10 cellular contexts compared by ENCODE assay signal in genomic region chr1:175600721-175601440, GRCh38.
DNase-seq lines count a peak whose midpoint lies in the region; ATAC-seq and TF ChIP-seq lines count a peak whose summit lies in the region.
"Had no signal": no experiment of that assay in that cellular context is flagged by ENCODE, and none has a peak within 500 bp of the region (broad histone marks: within the 10 kb centered on the region; RNA-seq: fewer than 3 reads in every experiment).

No MANE protein-coding gene starts in this region.

- H3K4me1 ChIP-seq in GM23338 (ENCODE audit: insufficient read depth) (peaks cover 22% of the 10 kb centered on the region), breast epithelium (no peaks in the 10 kb centered on the region)

- H3K27me3 ChIP-seq in GM23338 (ENCODE audit: insufficient read depth) (peaks cover 33% of the 10 kb centered on the region), breast epithelium (peaks cover 0 to 15% of the 10 kb centered on the region in 2 donors)

- peaks cover 57% of the 10 kb centered on the region for H3K4me1 Mint-ChIP-seq in activated B cell treated with CpG ODN at 0.5 μM for 24 hours
- H3K4me1 Mint-ChIP-seq in GM23338, result peaks cover 14% of the 10 kb centered on the region; the same call in 2 of the 3 replicates
- H3K4me1 Mint-ChIP-seq: activated naive CD4-positive, alpha-beta T cell treated with anti-CD3 and anti-CD28 coated beads, Interleukin-2, amount 50 U/mL, for 24 hours had no signal

- no peak overlapping the region for H3K4me2 ChIP-seq in GM23338

- H3K4me3 Mint-ChIP-seq in activated B cell treated with CpG ODN at 0.5 μM for 24 hours (peak overlapping the region; percentile 71), GM23338 (no peak overlapping the region)
- H3K4me3 Mint-ChIP-seq: activated naive CD4-positive, alpha-beta T cell treated with anti-CD3 and anti-CD28 coated beads, Interleukin-2, amount 50 U/mL, for 24 hours had no signal

- no peaks in the 10 kb centered on the region for H4K20me1 ChIP-seq in GM23338 (replicated peaks; ENCODE audit: insufficient read depth)

- no peaks in the 10 kb centered on the region for H3F3A ChIP-seq in GM23338 (replicated peaks; ENCODE audit: low read depth)

- no peak overlapping the region for H3K4me3 ChIP-seq in GM23338
- H3K4me3 ChIP-seq in breast epithelium, result no peak overlapping the region

- H2AFZ ChIP-seq in GM23338, result no peak overlapping the region

- no peaks in the 10 kb centered on the region for H3K36me3 Mint-ChIP-seq in activated B cell treated with CpG ODN at 0.5 μM for 24 hours (ENCODE audit: low read depth)
- H3K36me3 Mint-ChIP-seq in GM23338 (ENCODE audit: low read depth), result no peaks in the 10 kb centered on the region
- H3K36me3 Mint-ChIP-seq: activated naive CD4-positive, alpha-beta T cell treated with anti-CD3 and anti-CD28 coated beads, Interleukin-2, amount 50 U/mL, for 24 hours had no signal

- DNase-seq in activated B cell treated with CpG ODN at 0.5 μM for 24 hours (peak; percentile 21), GM23338 (ENCODE audit: low spot score) (no peak), breast epithelium (ENCODE audit: low spot score in 2 of 2) (no peak), mesenteric fat pad (ENCODE audit: low spot score) (no peak)
- no peak for DNase-seq in activated T-cell treated with anti-CD3 and anti-CD28 coated beads, Interleukin-2, amount 50 U/mL, for 48 hours
- DNase-seq: stimulated activated CD4-positive, alpha-beta T cell treated with anti-CD3 and anti-CD28 coated beads, Interleukin-4, amount 100 ng/mL, for 1 hour had no signal

- TF ChIP-seq POLR2A in breast epithelium (IDR thresholded peaks at IDR 0.05), result no peak

- no peaks in the 10 kb centered on the region for H3K9me2 ChIP-seq in GM23338 (ENCODE audit: insufficient read depth)

- H3K36me3 ChIP-seq in GM23338 (ENCODE audit: insufficient read depth) (no peaks in the 10 kb centered on the region; the same call in 1 of the 2 replicates), breast epithelium (no peaks in the 10 kb centered on the region)

- POLR2A ChIA-PET in activated B cell treated with CpG ODN at 0.5 μM for 24 hours (lab: Charles Lee), result interaction anchor here (0.6 kb wide), 1 partner anchor 73 kb away, joined by 3 read pairs; no protein-coding TSS in a partner anchor

- intact Hi-C loops in activated B cell treated with CpG ODN at 0.5 μM for 24 hours (cut with micrococcal nuclease) (loop anchor here (2.0 to 5.0 kb wide), 2 partner anchors 72 to 89 kb away; no protein-coding TSS in a partner anchor), breast epithelium (cut with DNase I; ENCODE audit: low total_unique reads) (no loop called here)

- H3K27ac ChIP-seq in GM23338 (ENCODE audit: low read depth) (no peak overlapping the region), breast epithelium (no peak overlapping the region)

- H3K27me3 Mint-ChIP-seq in activated B cell treated with CpG ODN at 0.5 μM for 24 hours (peaks cover 2% of the 10 kb centered on the region), GM23338 (ENCODE audit: insufficient read depth, low read depth, poor library complexity) (peaks cover 31% of the 10 kb centered on the region)

- no peaks in the 10 kb centered on the region for H3K9me3 ChIP-seq in breast epithelium

- TF ChIP-seq CTCF in activated B cell treated with CpG ODN at 0.5 μM for 24 hours (IDR thresholded peaks at IDR 0.05), result no peak
- no peak for TF ChIP-seq CTCF in GM23338 (conservative IDR thresholded peaks at IDR 0.05; ENCODE audit: low read depth in 2 of 2)
- TF ChIP-seq CTCF in breast epithelium (IDR thresholded peaks at IDR 0.05), result no peak

- H3K27ac Mint-ChIP-seq in activated B cell treated with CpG ODN at 0.5 μM for 24 hours (peak overlapping the region; percentile 86), GM23338 (no peak overlapping the region)
- H3K27ac Mint-ChIP-seq: activated naive CD4-positive, alpha-beta T cell treated with anti-CD3 and anti-CD28 coated beads, Interleukin-2, amount 50 U/mL, for 24 hours had no signal

- H3K79me2 ChIP-seq in GM23338 (replicated peaks; ENCODE audit: insufficient read depth), result no peaks in the 10 kb centered on the region

- peak; percentile 90 for ATAC-seq in GM18511 (IDR thresholded peaks at IDR 0.05; ENCODE audit: unreplicated experiment)
- ATAC-seq in GM21576 (IDR thresholded peaks at IDR 0.05; ENCODE audit: unreplicated experiment), result peak; percentile 84
- ATAC-seq in HG03439 (IDR thresholded peaks at IDR 0.05; ENCODE audit: unreplicated experiment), result peak; percentile 77
- peak; percentile 38 for ATAC-seq in activated B cell treated with CpG ODN at 0.5 μM for 24 hours (ENCODE audit: low read depth)
- ATAC-seq in GM23338, result no peak

- H3K9me3 Mint-ChIP-seq in activated B cell treated with CpG ODN at 0.5 μM for 24 hours (no peaks in the 10 kb centered on the region), GM23338 (no peaks in the 10 kb centered on the region)
- H3K9me3 Mint-ChIP-seq: activated naive CD4-positive, alpha-beta T cell treated with anti-CD3 and anti-CD28 coated beads, Interleukin-2, amount 50 U/mL, for 24 hours had no signal

- CTCF ChIA-PET in activated B cell treated with CpG ODN at 0.5 μM for 24 hours (lab: Charles Lee), result interaction anchor here (0.9 to 1.2 kb wide), 2 partner anchors 29 to 73 kb away, joined by 3 read pairs; no protein-coding TSS in a partner anchor

TF ChIP-seq in GM23338, 12 proteins besides CTCF, POLR2A, EP300 and RAD21 (continues in another document):
- no peak for TF ChIP-seq ZNF331 (CRISPR knock-in tag; IDR thresholded peaks at IDR 0.05; ENCODE audit: low read depth)
- TF ChIP-seq EZH2phosphoT487 (IDR thresholded peaks at IDR 0.05; ENCODE audit: unreplicated experiment), result no peak
- no peak for TF ChIP-seq REST (IDR thresholded peaks at IDR 0.05; ENCODE audit: unreplicated experiment)
- no peak for TF ChIP-seq POLR2AphosphoS5 (IDR thresholded peaks at IDR 0.05; ENCODE audit: low read depth)
- TF ChIP-seq JUNB (IDR thresholded peaks at IDR 0.05; ENCODE audit: unreplicated experiment), result no peak
- no peak for TF ChIP-seq ZNF114 (CRISPR knock-in tag; IDR thresholded peaks at IDR 0.05)
- TF ChIP-seq ETS1 (IDR thresholded peaks at IDR 0.05), result no peak
